In the genomic region with DNA sequence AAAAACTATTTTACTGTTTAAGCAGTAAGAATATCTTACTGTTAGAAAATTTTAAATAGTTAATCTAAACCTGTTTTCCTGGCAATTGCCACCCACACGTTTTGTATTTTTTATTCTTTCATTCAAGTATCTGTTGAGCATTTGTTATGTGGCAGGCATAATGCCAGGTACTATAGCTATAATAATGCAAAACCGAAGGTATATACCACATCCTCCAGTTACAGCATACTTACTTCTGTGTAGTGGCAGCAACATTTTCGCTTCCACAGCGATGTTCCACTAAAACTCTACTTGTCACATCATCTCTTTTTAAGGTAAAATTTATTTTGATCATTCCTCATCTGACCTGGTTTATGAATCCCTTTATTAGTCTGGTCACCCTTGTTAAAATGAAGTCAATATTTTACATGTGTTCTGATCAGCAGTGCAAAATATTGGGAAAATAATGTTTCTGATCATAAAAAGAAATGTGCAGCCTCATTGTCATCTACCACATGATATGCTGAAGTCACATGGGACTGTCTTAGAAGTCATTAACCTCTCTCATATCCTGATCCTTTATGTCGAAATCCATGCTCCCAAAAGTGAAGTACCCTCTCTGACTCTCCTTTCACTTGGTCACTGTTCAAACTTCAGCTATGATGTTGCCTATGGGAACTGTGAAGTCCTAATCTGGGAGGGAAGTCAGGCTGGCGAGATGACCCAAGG, we compare ENCODE assay signal across 20 cellular contexts. TPM values are rescaled to one million over a fixed set of nuclear protein-coding genes. Genes with fewer than 3 reads are reported as not detected.
DNase-seq lines count a peak whose midpoint lies in the region; ATAC-seq and TF ChIP-seq lines count a peak whose summit lies in the region.
"Had no signal": no experiment of that assay in that cellular context is flagged by ENCODE, and none has a peak within 500 bp of the region (broad histone marks: within the 10 kb centered on the region; RNA-seq: fewer than 3 reads in every experiment).

No MANE protein-coding gene starts in this region.

- TF ChIP-seq CTCF in heart right ventricle (IDR thresholded peaks at IDR 0.05) (no peak), left ventricle myocardium inferior (IDR thresholded peaks at IDR 0.05; ENCODE audit: borderline replicate concordance) (no peak), upper lobe of right lung (IDR thresholded peaks at IDR 0.05) (no peak)

- H3K9me3 ChIP-seq in heart right ventricle (no peaks in the 10 kb centered on the region), left ventricle myocardium inferior (replicated peaks) (no peaks in the 10 kb centered on the region), upper lobe of right lung (no peaks in the 10 kb centered on the region)
- H3K9me3 ChIP-seq: MG63, stomach had no signal

- H3K4me3 ChIP-seq in heart right ventricle (no peak overlapping the region), left ventricle myocardium inferior (no peak overlapping the region), upper lobe of right lung (no peak overlapping the region)
- H3K4me3 ChIP-seq: MG63, SK-N-MC, stomach had no signal

- H3K36me3 ChIP-seq in heart right ventricle, result peaks cover 0 to 6% (median 0%) of the 10 kb centered on the region in 9 donors
- no peaks in the 10 kb centered on the region for H3K36me3 ChIP-seq in left ventricle myocardium inferior
- H3K36me3 ChIP-seq in upper lobe of right lung, result no peaks in the 10 kb centered on the region
- H3K36me3 ChIP-seq: MG63, stomach had no signal

- DNase-seq in heart right ventricle (no peak), left ventricle myocardium superior (no peak), OCI-M1 (lab: John Stamatoyannopoulos, UW) (peak; percentile 44), left ventricle myocardium inferior (no peak), upper lobe of right lung (no peak), NCI-H1436 treated with DMSO at 0.1 percent for 48 hours (lab: John Stamatoyannopoulos, UW) (no peak), NAMALWA (ENCODE audit: low spot score) (no peak)
- DNase-seq: activated CD4-positive, alpha-beta T cell treated with anti-CD3 and anti-CD28 coated beads, Interleukin-2, amount 50 U/mL, for 48 hours; amygdala; Calu3; cerebellar nuclear complex; effector memory CD8-positive, alpha-beta T cell; hippocampal formation; kidney; MG63; NCI-H2107; retina; stomach had no signal

- H3K27ac ChIP-seq in heart right ventricle (peak overlapping the region in 6 of 10 donors; percentile 35 to 56 (median 43)), left ventricle myocardium inferior (replicated peaks) (peak overlapping the region; percentile 63), upper lobe of right lung (peak overlapping the region; percentile 12)
- H3K27ac ChIP-seq: SK-N-MC, stomach had no signal

- H3K27me3 ChIP-seq in heart right ventricle (no peaks in the 10 kb centered on the region), left ventricle myocardium inferior (ENCODE audit: low read depth) (no peaks in the 10 kb centered on the region), upper lobe of right lung (no peaks in the 10 kb centered on the region)
- H3K27me3 ChIP-seq: MG63, stomach had no signal

- 63 to 65% methylated on average over 6 of the region's 6 CpGs for WGBS in heart right ventricle, 2 donors

- H3K4me1 ChIP-seq in heart right ventricle, result peaks cover 3 to 81% (median 42%) of the 10 kb centered on the region in 9 donors
- H3K4me1 ChIP-seq in left ventricle myocardium inferior, result peaks cover 88% of the 10 kb centered on the region
- H3K4me1 ChIP-seq in upper lobe of right lung, result peaks cover 26% of the 10 kb centered on the region

- peak in 5 of 8 donors; percentile 15 to 62 (median 42) for ATAC-seq in heart right ventricle
- no peak for ATAC-seq in left ventricle myocardium superior
- ATAC-seq in upper lobe of right lung, result peak; percentile 86
- no peak for ATAC-seq in HG03342 (IDR thresholded peaks at IDR 0.05; ENCODE audit: unreplicated experiment)
- ATAC-seq: effector memory CD8-positive, alpha-beta T cell had no signal

- intact Hi-C loops in heart right ventricle (cut with DNase I), result no loop called here
- intact Hi-C loops in left ventricle myocardium superior (cut with micrococcal nuclease), result no loop called here
- intact Hi-C loops in left ventricle myocardium inferior (cut with micrococcal nuclease), result no loop called here
- intact Hi-C loops in upper lobe of right lung (cut with DNase I), result no loop called here

RNA-seq across cellular contexts. Expression of a gene that starts 29.9 kb away (rescaled TPM):
- 10 to 100 TPM; 21.6 to 30.0 (median 25.2) TPM for total RNA-seq in heart right ventricle
- polyA plus RNA-seq in heart right ventricle, result 10 to 100 TPM; 10.7 to 15.0 TPM
- 31.6 TPM for total RNA-seq in left ventricle myocardium superior
- total RNA-seq in left ventricle myocardium inferior, result 27.5 TPM
- total RNA-seq in upper lobe of right lung, result 40.0 TPM

Comparison
In these comparisons a context has a peak if more than half of its experiments do, and no peak if none do; other contexts are left out.
1. ATAC-seq: peak in heart right ventricle (5 of 8) and upper lobe of right lung (single experiment); none in left ventricle myocardium superior (single experiment) and HG03342 (single experiment).
2. H3K27ac ChIP-seq: peak in every context shown above with its lines; median percentile 63 in left ventricle myocardium inferior; 43 in heart right ventricle; 12 in upper lobe of right lung.